ENCODE assay signal across 39 cellular contexts in the genomic region with DNA sequence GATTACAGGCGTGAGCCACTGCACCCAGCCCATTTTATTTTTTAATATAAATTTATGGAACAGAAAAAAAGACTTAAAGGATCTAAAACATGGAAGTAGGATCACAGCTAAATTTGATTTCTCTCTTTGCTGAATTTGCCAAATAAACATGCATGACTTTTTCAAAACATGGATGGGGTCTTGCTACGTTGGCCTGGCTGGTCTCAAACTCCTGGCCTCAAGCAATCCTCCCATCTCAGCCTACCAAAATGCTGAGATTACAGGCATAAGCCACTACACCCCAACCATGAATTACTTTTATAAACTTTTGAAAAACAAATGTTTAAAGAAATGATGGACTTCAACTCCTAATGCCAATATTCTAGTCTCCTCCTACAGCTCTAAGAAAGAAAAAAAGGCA.
"Had no signal": no experiment of that assay in that cellular context is flagged by ENCODE, and none has a peak within 500 bp of the region (broad histone marks: within the 10 kb centered on the region; RNA-seq: fewer than 3 reads in every experiment).

No MANE protein-coding gene starts in this region.

- DNase-seq: activated effector memory CD4-positive, alpha-beta T cell treated with anti-CD3 and anti-CD28 coated beads, Interleukin-2, amount 50 U/mL, for 16 hours; activated effector memory CD4-positive, alpha-beta T cell treated with Interleukin-2 at 50 U/mL for 16 hours; activated gamma-delta T cell; activated gamma-delta T cell treated with Interleukin-2 at 50 U/mL for 16 hours; activated naive CD4-positive, alpha-beta T cell; activated naive CD4-positive, alpha-beta T cell treated with anti-CD3 and anti-CD28 coated beads for 36 hours; activated naive CD4-positive, alpha-beta T cell treated with anti-CD3 and anti-CD28 coated beads, Interleukin-2, amount 10 ng/mL, durations not matched to agents 7 days and 5 days; activated naive CD4-positive, alpha-beta T cell treated with anti-CD3 and anti-CD28 coated beads, Interleukin-2, amount 50 U/mL, for 16 hours; activated naive CD4-positive, alpha-beta T cell treated with Interleukin-2 at 50 U/mL for 16 hours; activated naive CD8-positive, alpha-beta T cell treated with anti-CD3 and anti-CD28 coated beads for 36 hours; activated naive CD8-positive, alpha-beta T cell treated with anti-CD3 and anti-CD28 coated beads, Interleukin-2, amount 10 ng/mL, durations not matched to agents 7 days and 5 days; activated naive CD8-positive, alpha-beta T cell treated with anti-CD3 and anti-CD28 coated beads, Interleukin-2, amount 50 U/mL, for 24 hours; activated T-cell treated with anti-CD3 and anti-CD28 coated beads, Interleukin-2, amount 50 U/mL, for 4 hours; activated T-cell treated with anti-CD3 and anti-CD28 coated beads, Interleukin-2, amount 50 U/mL, for 48 hours; activated T-cell treated with anti-CD3 and anti-CD28 coated beads, Interleukin-2, amount 50 U/mL, for 72 hours; adrenal gland; amniotic stem cell; amygdala; anterior cingulate cortex; aorta; body of pancreas; brain microvascular endothelial cell; caudate nucleus; central memory CD4-positive, alpha-beta T cell; cerebellar nuclear complex had no signal

- H3K27me3 ChIP-seq: adrenal gland, ascending aorta, body of pancreas, brain microvascular endothelial cell, breast epithelium, cardiac muscle cell had no signal

- H3K4me1 ChIP-seq: body of pancreas, breast epithelium had no signal

- H3K9me3 Mint-ChIP-seq: activated naive CD4-positive, alpha-beta T cell treated with anti-CD3 and anti-CD28 coated beads for 36 hours; activated naive CD4-positive, alpha-beta T cell treated with anti-CD3 and anti-CD28 coated beads, Interleukin-2, amount 10 ng/mL, durations not matched to agents 7 days and 5 days; activated naive CD4-positive, alpha-beta T cell treated with anti-CD3 and anti-CD28 coated beads, Interleukin-2, amount 50 U/mL, for 24 hours; activated naive CD4-positive, alpha-beta T cell treated with anti-CD3 and anti-CD28 coated beads, Interleukin-2, amount 50 U/mL, for 72 hours; activated naive CD8-positive, alpha-beta T cell treated with anti-CD3 and anti-CD28 coated beads for 36 hours; activated naive CD8-positive, alpha-beta T cell treated with anti-CD3 and anti-CD28 coated beads, Interleukin-2, amount 10 ng/mL, durations not matched to agents 7 days and 5 days; activated naive CD8-positive, alpha-beta T cell treated with anti-CD3 and anti-CD28 coated beads, Interleukin-2, amount 50 U/mL, for 24 hours; activated T-cell treated with anti-CD3 and anti-CD28 coated beads, Interleukin-2, amount 50 U/mL, for 4 hours; activated T-cell treated with anti-CD3 and anti-CD28 coated beads, Interleukin-2, amount 50 U/mL, for 72 hours; activated T-helper 1 cell treated with anti-CD3 and anti-CD28 coated beads, Interleukin-12 subunit alpha, Interleukin-12 subunit beta, Interleukin-2, Interleukin-4 antibody, amounts not matched to agents 30 ng/mL and 10 ng/mL and 1 ng/mL, durations not matched to agents 14 hours and 24 hours and 36 hours; activated T-helper 17 cell treated with anti-CD3 and anti-CD28 coated beads, Interleukin-2, amount 50 U/mL, for 72 hours; activated T-helper 2 cell treated with anti-CD3 and anti-CD28 coated beads, Interferon-gamma antibody, Interleukin-2, Interleukin-4, amounts not matched to agents 10 μg/mL and 5 μg/mL and 100 μg/mL, durations not matched to agents 14 hours and 24 hours and 36 hours; central memory CD8-positive, alpha-beta T cell had no signal

- ATAC-seq: activated naive CD4-positive, alpha-beta T cell treated with anti-CD3 and anti-CD28 coated beads, Interleukin-2, amount 50 U/mL, for 72 hours; activated naive CD8-positive, alpha-beta T cell treated with anti-CD3 and anti-CD28 coated beads, Interleukin-2, amount 50 U/mL, for 24 hours; activated T-cell treated with anti-CD3 and anti-CD28 coated beads, Interleukin-2, amount 50 U/mL, for 4 hours; activated T-cell treated with anti-CD3 and anti-CD28 coated beads, Interleukin-2, amount 50 U/mL, for 72 hours; activated T-helper 17 cell treated with anti-CD3 and anti-CD28 coated beads, Interleukin-2, amount 50 U/mL, for 72 hours; body of pancreas had no signal

- FAIRE-seq: astrocyte, bronchial epithelial cell, colon had no signal

- H3K4me1 Mint-ChIP-seq: activated naive CD4-positive, alpha-beta T cell treated with anti-CD3 and anti-CD28 coated beads, Interleukin-2, amount 10 ng/mL, durations not matched to agents 7 days and 5 days; activated naive CD8-positive, alpha-beta T cell treated with anti-CD3 and anti-CD28 coated beads, Interleukin-2, amount 10 ng/mL, durations not matched to agents 7 days and 5 days had no signal

- H3K9me3 ChIP-seq: adrenal gland, ascending aorta, body of pancreas, breast epithelium had no signal

- H3K27me3 Mint-ChIP-seq: activated naive CD4-positive, alpha-beta T cell treated with anti-CD3 and anti-CD28 coated beads, Interleukin-2, amount 10 ng/mL, durations not matched to agents 7 days and 5 days; activated naive CD4-positive, alpha-beta T cell treated with anti-CD3 and anti-CD28 coated beads, Interleukin-2, amount 50 U/mL, for 24 hours; activated naive CD8-positive, alpha-beta T cell; activated naive CD8-positive, alpha-beta T cell treated with anti-CD3 and anti-CD28 coated beads for 36 hours; activated naive CD8-positive, alpha-beta T cell treated with anti-CD3 and anti-CD28 coated beads, Interleukin-2, amount 10 ng/mL, durations not matched to agents 7 days and 5 days; activated naive CD8-positive, alpha-beta T cell treated with anti-CD3 and anti-CD28 coated beads, Interleukin-2, amount 50 U/mL, for 24 hours; activated T-helper 17 cell treated with anti-CD3 and anti-CD28 coated beads, Interleukin-2, amount 50 U/mL, for 72 hours; brain; central memory CD8-positive, alpha-beta T cell had no signal

- H3K4me3 ChIP-seq: adrenal gland, ascending aorta, body of pancreas, breast epithelium, cardiac muscle cell had no signal

- H3K36me3 ChIP-seq: adrenal gland, ascending aorta, brain microvascular endothelial cell, breast epithelium, cardiac muscle cell had no signal

- H3K27ac Mint-ChIP-seq: activated naive CD4-positive, alpha-beta T cell treated with anti-CD3 and anti-CD28 coated beads for 36 hours; activated naive CD4-positive, alpha-beta T cell treated with anti-CD3 and anti-CD28 coated beads, Interleukin-2, amount 10 ng/mL, durations not matched to agents 7 days and 5 days; activated naive CD4-positive, alpha-beta T cell treated with anti-CD3 and anti-CD28 coated beads, Interleukin-2, amount 50 U/mL, for 24 hours; activated naive CD4-positive, alpha-beta T cell treated with anti-CD3 and anti-CD28 coated beads, Interleukin-2, amount 50 U/mL, for 72 hours; activated naive CD8-positive, alpha-beta T cell; activated naive CD8-positive, alpha-beta T cell treated with anti-CD3 and anti-CD28 coated beads for 36 hours; activated naive CD8-positive, alpha-beta T cell treated with anti-CD3 and anti-CD28 coated beads, Interleukin-2, amount 10 ng/mL, durations not matched to agents 7 days and 5 days; activated naive CD8-positive, alpha-beta T cell treated with anti-CD3 and anti-CD28 coated beads, Interleukin-2, amount 50 U/mL, for 24 hours; activated T-cell treated with anti-CD3 and anti-CD28 coated beads, Interleukin-2, amount 50 U/mL, for 72 hours; activated T-helper 1 cell treated with anti-CD3 and anti-CD28 coated beads, Interleukin-12 subunit alpha, Interleukin-12 subunit beta, Interleukin-2, Interleukin-4 antibody, amounts not matched to agents 30 ng/mL and 10 ng/mL and 1 ng/mL, durations not matched to agents 14 hours and 24 hours and 36 hours; activated T-helper 17 cell treated with anti-CD3 and anti-CD28 coated beads, Interleukin-2, amount 50 U/mL, for 72 hours; activated T-helper 2 cell treated with anti-CD3 and anti-CD28 coated beads, Interferon-gamma antibody, Interleukin-2, Interleukin-4, amounts not matched to agents 10 μg/mL and 5 μg/mL and 100 μg/mL, durations not matched to agents 14 hours and 24 hours and 36 hours; brain had no signal

- H3K4me3 Mint-ChIP-seq: activated naive CD4-positive, alpha-beta T cell treated with anti-CD3 and anti-CD28 coated beads for 36 hours; activated naive CD4-positive, alpha-beta T cell treated with anti-CD3 and anti-CD28 coated beads, Interleukin-2, amount 10 ng/mL, durations not matched to agents 7 days and 5 days; activated naive CD4-positive, alpha-beta T cell treated with anti-CD3 and anti-CD28 coated beads, Interleukin-2, amount 50 U/mL, for 24 hours; activated naive CD8-positive, alpha-beta T cell; activated naive CD8-positive, alpha-beta T cell treated with anti-CD3 and anti-CD28 coated beads for 36 hours; activated naive CD8-positive, alpha-beta T cell treated with anti-CD3 and anti-CD28 coated beads, Interleukin-2, amount 10 ng/mL, durations not matched to agents 7 days and 5 days; activated naive CD8-positive, alpha-beta T cell treated with anti-CD3 and anti-CD28 coated beads, Interleukin-2, amount 50 U/mL, for 24 hours; activated T-cell treated with anti-CD3 and anti-CD28 coated beads, Interleukin-2, amount 50 U/mL, for 4 hours; activated T-cell treated with anti-CD3 and anti-CD28 coated beads, Interleukin-2, amount 50 U/mL, for 72 hours; activated T-helper 1 cell treated with anti-CD3 and anti-CD28 coated beads, Interleukin-12 subunit alpha, Interleukin-12 subunit beta, Interleukin-2, Interleukin-4 antibody, amounts not matched to agents 30 ng/mL and 10 ng/mL and 1 ng/mL, durations not matched to agents 14 hours and 24 hours and 36 hours; activated T-helper 17 cell treated with anti-CD3 and anti-CD28 coated beads, Interleukin-2, amount 50 U/mL, for 72 hours; brain; central memory CD8-positive, alpha-beta T cell had no signal

- H3K36me3 Mint-ChIP-seq: activated naive CD4-positive, alpha-beta T cell treated with anti-CD3 and anti-CD28 coated beads, Interleukin-2, amount 10 ng/mL, durations not matched to agents 7 days and 5 days; activated naive CD8-positive, alpha-beta T cell treated with anti-CD3 and anti-CD28 coated beads, Interleukin-2, amount 10 ng/mL, durations not matched to agents 7 days and 5 days had no signal

- H3K27ac ChIP-seq: adrenal gland, ascending aorta, body of pancreas, brain microvascular endothelial cell, breast epithelium, cardiac muscle cell had no signal
